1 cellular context compared by ENCODE assay signal in genomic region chr11:47477323-47477722, GRCh38.
TF ChIP-seq lines count a peak whose summit lies in the region.

No MANE protein-coding gene starts in this region.

TF ChIP-seq in K562, 482 proteins besides CTCF, POLR2A, EP300 and RAD21 (continued from another document):
- no peak for TF ChIP-seq GTF3C2 (IDR thresholded peaks at IDR 0.05; ENCODE audit: borderline replicate concordance, extremely low read depth, insufficient read length)
- TF ChIP-seq ZNF512 (tag; IDR thresholded peaks at IDR 0.05), result no peak
- TF ChIP-seq ZBTB1 (CRISPR knock-in tag; IDR thresholded peaks at IDR 0.05; ENCODE audit: borderline replicate concordance, low read depth), result no peak
- TF ChIP-seq ZNF77 (CRISPR knock-in tag; IDR thresholded peaks at IDR 0.05), result no peak
- TF ChIP-seq MTA3 (IDR thresholded peaks at IDR 0.05; ENCODE audit: borderline replicate concordance), result no peak
- no peak for TF ChIP-seq TEAD1 (CRISPR knock-in tag; IDR thresholded peaks at IDR 0.05)
- TF ChIP-seq BCOR (IDR thresholded peaks at IDR 0.05), result no peak
- no peak for TF ChIP-seq ZBTB12 (CRISPR knock-in tag; IDR thresholded peaks at IDR 0.05)
- peak; percentile 31; the same call in 1 of the 2 replicates for TF ChIP-seq GATA2 (CRISPR knock-in tag; IDR thresholded peaks at IDR 0.05)
- no peak for TF ChIP-seq THAP7 (CRISPR knock-in tag; IDR thresholded peaks at IDR 0.05)
- TF ChIP-seq ATF7 (IDR thresholded peaks at IDR 0.05), result no peak
- peak; percentile 73 for TF ChIP-seq FOSL1 (tag; conservative IDR thresholded peaks at IDR 0.05)
- no peak for TF ChIP-seq HMG20B (CRISPR knock-in tag; IDR thresholded peaks at IDR 0.05)
- TF ChIP-seq JUND (IDR thresholded peaks at IDR 0.05; ENCODE audit: borderline replicate concordance, low read depth, low read length), result no peak
- TF ChIP-seq JUND (tag; IDR thresholded peaks at IDR 0.05; ENCODE audit: borderline replicate concordance, low read depth, low read length), result peak; percentile 40; the same call in 1 of the 3 replicates
- no peak for TF ChIP-seq ELF2 (CRISPR knock-in tag; IDR thresholded peaks at IDR 0.05)
- no peak for TF ChIP-seq PBX2 (CRISPR knock-in tag; IDR thresholded peaks at IDR 0.05; ENCODE audit: low read depth)
- peak; percentile 61 for TF ChIP-seq PBX2 (tag; conservative IDR thresholded peaks at IDR 0.05; ENCODE audit: low read depth)
- no peak for TF ChIP-seq ZNF717 (CRISPR knock-in tag; IDR thresholded peaks at IDR 0.05)
- peak; percentile 73; the same call in 1 of the 2 replicates for TF ChIP-seq SPI1 (IDR thresholded peaks at IDR 0.05; ENCODE audit: borderline replicate concordance, low read depth, low read length)
- TF ChIP-seq MEIS2 (IDR thresholded peaks at IDR 0.05; ENCODE audit: partially characterized antibody), result peak; percentile 28
- TF ChIP-seq RCOR1 (IDR thresholded peaks at IDR 0.05; ENCODE audit: borderline replicate concordance in 1 of 2, low read depth in 2 of 2, low read length in 2 of 2), result no peak
- TF ChIP-seq RFX1 (IDR thresholded peaks at IDR 0.05), result no peak
- no peak for TF ChIP-seq BDP1 (IDR thresholded peaks at IDR 0.05; ENCODE audit: insufficient read depth, insufficient read length)
- TF ChIP-seq CEBPZ (IDR thresholded peaks at IDR 0.05; ENCODE audit: borderline replicate concordance, low read depth, low read length), result no peak
- no peak for TF ChIP-seq ILK (tag; IDR thresholded peaks at IDR 0.05; ENCODE audit: borderline replicate concordance, low read depth)
- TF ChIP-seq TCF3 (CRISPR knock-in tag; IDR thresholded peaks at IDR 0.05), result no peak
- no peak for TF ChIP-seq NFIC (IDR thresholded peaks at IDR 0.05)
- TF ChIP-seq ZNF79 (CRISPR knock-in tag; IDR thresholded peaks at IDR 0.05; ENCODE audit: low read depth), result no peak
TF ChIP-seq in K562: peak in this region for 7.
